In genomic region chr3:172339892-172340291, GRCh38 we compare ENCODE assay signal across 27 cellular contexts.
"Had no signal": no experiment of that assay in that cellular context is flagged by ENCODE, and none has a peak within 500 bp of the region (broad histone marks: within the 10 kb centered on the region; RNA-seq: fewer than 3 reads in every experiment).

No MANE protein-coding gene starts in this region.

- H3K27ac Mint-ChIP-seq: activated CD8-positive, alpha-beta T cell treated with anti-CD3 and anti-CD28 coated beads, Interleukin-2, amount 10 ng/mL, durations not matched to agents 7 days and 5 days; activated naive CD8-positive, alpha-beta T cell treated with anti-CD3 and anti-CD28 coated beads, Interleukin-2, amount 50 U/mL, for 24 hours; activated T-helper 1 cell treated with anti-CD3 and anti-CD28 coated beads, Interleukin-12 subunit alpha, Interleukin-12 subunit beta, Interleukin-2, Interleukin-4 antibody, amounts not matched to agents 30 ng/mL and 10 ng/mL and 1 ng/mL, durations not matched to agents 14 hours and 24 hours and 36 hours; memory B cell; stimulated activated memory B cell treated with anti-CD40 and anti-IgM and Interleukin-4, amounts not matched to agents 10 μg/mL and 1 μg/mL and 100 μg/mL, for 72 hours had no signal

- ATAC-seq: activated CD8-positive, alpha-beta T cell treated with anti-CD3 and anti-CD28 coated beads, Interleukin-2, amount 10 ng/mL, durations not matched to agents 7 days and 5 days; activated naive CD8-positive, alpha-beta T cell treated with anti-CD3 and anti-CD28 coated beads, Interleukin-2, amount 50 U/mL, for 24 hours; body of pancreas; foreskin keratinocyte; stimulated activated memory B cell treated with anti-CD40 and anti-IgM and Interleukin-4, amounts not matched to agents 10 μg/mL and 1 μg/mL and 100 μg/mL, for 72 hours had no signal

- DNase-seq: activated CD4-positive, alpha-beta T cell treated with anti-CD3 and anti-CD28 coated beads, Interleukin-2, amount 50 U/mL, for 1 hour; activated CD4-positive, CD25-positive, alpha-beta regulatory T cell treated with anti-CD3 and anti-CD28 coated beads, Interleukin-2, amount 50 U/mL, for 72 hours; activated CD8-positive, alpha-beta T cell treated with anti-CD3 and anti-CD28 coated beads, Interleukin-2, amount 10 ng/mL, durations not matched to agents 7 days and 5 days; activated gamma-delta T cell; activated naive CD4-positive, alpha-beta T cell treated with anti-CD3 and anti-CD28 coated beads, Interleukin-2, amount 50 U/mL, for 16 hours; activated naive CD8-positive, alpha-beta T cell treated with anti-CD3 and anti-CD28 coated beads, Interleukin-2, amount 50 U/mL, for 24 hours; anterior cingulate cortex; body of pancreas; dermis blood vessel endothelial cell; effector CD8-positive, alpha-beta T cell; foreskin keratinocyte; hippocampal formation; left cardiac atrium; ovary; psoas muscle; right cardiac atrium; stomach; transverse colon had no signal

- H3K36me3 ChIP-seq: ovary had no signal

- H3K9me3 ChIP-seq: body of pancreas, ovary, psoas muscle, stomach, suprapubic skin, transverse colon had no signal

- H3K27me3 ChIP-seq: body of pancreas, foreskin keratinocyte, ovary, stomach, suprapubic skin, transverse colon had no signal

- H3K4me1 Mint-ChIP-seq: activated naive CD8-positive, alpha-beta T cell treated with anti-CD3 and anti-CD28 coated beads, Interleukin-2, amount 50 U/mL, for 24 hours; memory B cell; stimulated activated memory B cell treated with anti-CD40 and anti-IgM and Interleukin-4, amounts not matched to agents 10 μg/mL and 1 μg/mL and 100 μg/mL, for 72 hours had no signal

- FAIRE-seq: islet of Langerhans, urothelium cell line had no signal

- H3K4me1 ChIP-seq: body of pancreas, psoas muscle, stomach, suprapubic skin, transverse colon had no signal

- H3K27ac ChIP-seq: body of pancreas, foreskin keratinocyte, ovary, psoas muscle, skin epidermis, stomach, suprapubic skin, transverse colon, VCaP had no signal

- H3K27me3 Mint-ChIP-seq: activated naive CD8-positive, alpha-beta T cell treated with anti-CD3 and anti-CD28 coated beads, Interleukin-2, amount 50 U/mL, for 24 hours; memory B cell; stimulated activated memory B cell treated with anti-CD40 and anti-IgM and Interleukin-4, amounts not matched to agents 10 μg/mL and 1 μg/mL and 100 μg/mL, for 72 hours had no signal

- H3K4me3 Mint-ChIP-seq: activated CD8-positive, alpha-beta T cell treated with anti-CD3 and anti-CD28 coated beads, Interleukin-2, amount 10 ng/mL, durations not matched to agents 7 days and 5 days; activated naive CD8-positive, alpha-beta T cell treated with anti-CD3 and anti-CD28 coated beads, Interleukin-2, amount 50 U/mL, for 24 hours; activated T-helper 1 cell treated with anti-CD3 and anti-CD28 coated beads, Interleukin-12 subunit alpha, Interleukin-12 subunit beta, Interleukin-2, Interleukin-4 antibody, amounts not matched to agents 30 ng/mL and 10 ng/mL and 1 ng/mL, durations not matched to agents 14 hours and 24 hours and 36 hours; memory B cell; neural crest cell; stimulated activated memory B cell treated with anti-CD40 and anti-IgM and Interleukin-4, amounts not matched to agents 10 μg/mL and 1 μg/mL and 100 μg/mL, for 72 hours had no signal

- H3K4me3 ChIP-seq: body of pancreas, ovary, psoas muscle, skin epidermis, stomach, suprapubic skin, transverse colon had no signal

- H3K9me3 Mint-ChIP-seq: activated naive CD8-positive, alpha-beta T cell treated with anti-CD3 and anti-CD28 coated beads, Interleukin-2, amount 50 U/mL, for 24 hours; activated T-helper 1 cell treated with anti-CD3 and anti-CD28 coated beads, Interleukin-12 subunit alpha, Interleukin-12 subunit beta, Interleukin-2, Interleukin-4 antibody, amounts not matched to agents 30 ng/mL and 10 ng/mL and 1 ng/mL, durations not matched to agents 14 hours and 24 hours and 36 hours; memory B cell; neural crest cell; stimulated activated memory B cell treated with anti-CD40 and anti-IgM and Interleukin-4, amounts not matched to agents 10 μg/mL and 1 μg/mL and 100 μg/mL, for 72 hours had no signal
